8 cellular contexts compared by ENCODE assay signal in the genomic region with DNA sequence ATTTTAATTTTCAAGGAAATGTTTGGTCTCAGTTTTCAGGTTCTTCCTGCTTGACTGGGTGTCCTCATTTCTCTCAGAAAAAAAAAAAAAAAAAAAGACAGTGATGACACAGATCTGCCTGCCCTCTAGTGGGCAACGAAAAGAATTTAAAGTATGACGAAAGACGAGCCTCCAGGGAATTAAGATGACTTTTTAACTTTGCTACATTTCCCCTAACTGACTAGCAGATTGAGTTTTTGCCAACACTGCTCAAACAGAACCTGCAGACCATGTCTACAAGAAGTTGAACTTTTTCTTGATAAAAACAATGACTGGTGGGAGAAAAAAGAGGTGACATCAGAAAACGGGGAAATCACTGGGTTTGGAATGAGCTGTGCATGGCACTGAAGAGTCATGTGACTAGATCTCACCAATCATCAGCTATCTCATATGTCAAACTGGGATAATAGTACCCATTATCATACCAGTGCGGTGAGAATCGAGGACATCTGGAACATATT. TPM values are rescaled to one million over a fixed set of nuclear protein-coding genes. Genes with fewer than 3 reads are reported as not detected.
DNase-seq lines count a peak whose midpoint lies in the region; ATAC-seq and TF ChIP-seq lines count a peak whose summit lies in the region.

No MANE protein-coding gene starts in this region.

- TF ChIP-seq CTCF in brain microvascular endothelial cell (IDR thresholded peaks at IDR 0.05; ENCODE audit: low read depth, low read length, missing control alignments) (peak; percentile 65), spleen (IDR thresholded peaks at IDR 0.05 in 8 of 11, conservative IDR thresholded peaks at IDR 0.05 in 3 of 11) (peak; percentile 37 to 88 (median 63))

- H3K27me3 ChIP-seq in brain microvascular endothelial cell (replicated peaks) (no peaks in the 10 kb centered on the region), iPS-18a (ENCODE audit: control insufficient read depth, insufficient read depth, low read length) (no peaks in the 10 kb centered on the region), spleen (replicated peaks in 1 of 7) (no peaks in the 10 kb centered on the region)

- peak; percentile 41 for DNase-seq in activated gamma-delta T cell treated with Interleukin-2 at 50 U/mL for 16 hours
- no peak for DNase-seq in activated gamma-delta T cell (lab: John Stamatoyannopoulos, UW)
- DNase-seq in HuH-7.5 (ENCODE audit: low spot score) = peak; percentile 37
- DNase-seq in RKO (ENCODE audit: low spot score) = peak; percentile 86
- DNase-seq in brain microvascular endothelial cell = peak; percentile 68
- no peak for DNase-seq in spleen

- H3K27ac ChIP-seq in brain microvascular endothelial cell = peak overlapping the region; percentile 85
- H3K27ac ChIP-seq in iPS-18a (ENCODE audit: low read length) = peak overlapping the region; percentile 17
- H3K27ac ChIP-seq in spleen = peak overlapping the region in 5 of 8 donors; percentile 11 to 56 (median 26)

- in situ Hi-C loops in brain microvascular endothelial cell (cut with HindIII; ENCODE audit: low pct_ligation_motif_present, low sequenced_read_pairs) = no loop called here

- H3K36me3 ChIP-seq in brain microvascular endothelial cell (replicated peaks) (no peaks in the 10 kb centered on the region), iPS-18a (ENCODE audit: control insufficient read depth, low read depth, low read length) (no peaks in the 10 kb centered on the region), spleen (no peaks in the 10 kb centered on the region)

- 28 to 31% (median 29%) methylated on average over 6 of the region's 6 CpGs for WGBS in spleen, 5 donors

- ATAC-seq in GM21723 (IDR thresholded peaks at IDR 0.05; ENCODE audit: unreplicated experiment) = peak; percentile 82

- no peaks in the 10 kb centered on the region for H3K9me3 ChIP-seq in iPS-18a (ENCODE audit: control insufficient read depth, low read depth, low read length)
- no peaks in the 10 kb centered on the region for H3K9me3 ChIP-seq in spleen

- peak overlapping the region; percentile 37 for H3K9ac ChIP-seq in iPS-18a (ENCODE audit: low read length)

- H3K4me1 ChIP-seq in iPS-18a (ENCODE audit: control insufficient read depth, low read depth, low read length) (peaks cover 6% of the 10 kb centered on the region), spleen (peaks cover 0 to 20% (median 11%) of the 10 kb centered on the region in 6 donors)

- intact Hi-C loops in spleen (cut with DNase I; ENCODE audit: low total_unique reads) = loop anchor here (5.0 kb wide), 2 partner anchors 324 to 374 kb away; no protein-coding TSS in a partner anchor

- H3K4me3 ChIP-seq in brain microvascular endothelial cell (ENCODE audit: low read depth, low read length) = peak overlapping the region; percentile 37
- H3K4me3 ChIP-seq in iPS-18a (ENCODE audit: low read length) = peak overlapping the region; percentile 34
- peak overlapping the region in 2 of 8 donors; percentile 22 to 42 for H3K4me3 ChIP-seq in spleen

- TF ChIP-seq POLR2A in spleen (IDR thresholded peaks at IDR 0.05) = no peak

RNA-seq across cellular contexts. Expression of gene EOMES, which starts 40.8 kb away (rescaled TPM):
- total RNA-seq in spleen = 10 to 100 TPM in 6 of 7 donors, 1 to 10 TPM in 1; 7.7 to 17.2 (median 14.6) TPM
- 1 to 10 TPM; 1.1 to 2.3 (median 1.3) TPM for polyA plus RNA-seq in spleen

Comparison
In these comparisons a context has a peak if more than half of its experiments do, and no peak if none do; other contexts are left out.
1. DNase-seq: peak in activated gamma-delta T cell treated with Interleukin-2 at 50 U/mL for 16 hours (single experiment), HuH-7.5 (single experiment), RKO (single experiment) and brain microvascular endothelial cell (single experiment); none in activated gamma-delta T cell (single experiment) and spleen (single experiment).
2. H3K27ac ChIP-seq: peak in every context shown above with its lines; median percentile 85 in brain microvascular endothelial cell; 26 in spleen; 17 in iPS-18a.